6 cellular contexts compared by ENCODE assay signal in genomic region chr4:2221378-2221777, GRCh38. TPM values are rescaled to one million over a fixed set of nuclear protein-coding genes. Genes with fewer than 3 reads are reported as not detected.
DNase-seq lines count a peak whose midpoint lies in the region; ATAC-seq, FAIRE-seq and TF ChIP-seq lines count a peak whose summit lies in the region.
"Not testable (repeated sequence)": the region's sequence is repeated elsewhere in the genome, so short reads cannot be mapped to it uniquely, and the experiment has no call there.

No MANE protein-coding gene starts in this region.

- H3K27ac ChIP-seq in H9 (ENCODE audit: insufficient read length, low read depth, low read length) (peak overlapping the region; percentile 76), HUES64 (ENCODE audit: low read depth, low read length) (peak overlapping the region; percentile 58)
- not testable (repeated sequence) for H3K27ac ChIP-seq in H1 (ENCODE audit: low read depth, low read length); iPS DF 6.9 (ENCODE audit: low read length); HepG2 (ENCODE audit: extremely low read length, insufficient read depth, low read length)

- H2BK12ac ChIP-seq in H9 (ENCODE audit: insufficient read length, low read depth, low read length) = not testable (repeated sequence)
- H2BK12ac ChIP-seq in H1 (ENCODE audit: low read depth, low read length) = peak overlapping the region; percentile 86; the same call in 1 of the 2 replicates

- H3K36me3 ChIP-seq in HUES64 (ENCODE audit: insufficient read depth, low read length); H1 (ENCODE audit: control insufficient read depth in 2 of 4, insufficient read depth in 4 of 4, low read length in 3 of 4); iPS DF 6.9 (ENCODE audit: control insufficient read depth, insufficient read depth, low read length); HepG2 (replicated peaks in 1 of 2; ENCODE audit: control insufficient read depth in 1 of 2, insufficient read depth in 2 of 2, low read length in 2 of 2): not testable (repeated sequence)

- H2AK5ac ChIP-seq in H9 (ENCODE audit: insufficient read length, low read length); H1 (ENCODE audit: low read depth, low read length): not testable (repeated sequence)

- not testable (repeated sequence) for H3K9me3 ChIP-seq in H9 (ENCODE audit: control insufficient read depth, low read depth, low read length); HUES64 (ENCODE audit: insufficient read depth, low read depth, low read length); H1 (ENCODE audit: insufficient read depth in 2 of 2, low read depth in 1 of 2, low read length in 1 of 2); iPS DF 6.9 (ENCODE audit: control insufficient read depth, insufficient read depth, low read length); HepG2 (ENCODE audit: low read length)

- not testable (repeated sequence) for H4K5ac ChIP-seq in H9 (ENCODE audit: insufficient read length, low read depth, low read length); H1 (ENCODE audit: insufficient read length, low read depth, low read length)

- not testable (repeated sequence) for H4K20me1 ChIP-seq in H9 (ENCODE audit: control insufficient read depth, insufficient read depth, insufficient read length); H1 (replicated peaks in 1 of 2; ENCODE audit: control insufficient read depth in 1 of 2, insufficient read depth in 2 of 2, low read length in 2 of 2); HepG2 (ENCODE audit: insufficient read depth, low read length)

- WGBS in H9 (ENCODE audit: extremely low coverage, insufficient read length, low lambda C conversion rate) = no CpG with 5 or more reads among the region's 4 CpGs
- 38% methylated on average over 4 of the region's 4 CpGs for WGBS in HUES64
- 16% methylated on average over 4 of the region's 4 CpGs; no CpG with 5 or more reads in 1 of the 2 experiments for WGBS in H1 (ENCODE audit: extremely low coverage in 1 of 2, insufficient coverage in 1 of 2, insufficient read length in 1 of 2, insufficient replicate concordance in 2 of 2, low coverage in 1 of 2, low lambda C conversion rate in 2 of 2, missing lambda C conversion rate in 1 of 2), 2 experiments
- WGBS in iPS DF 6.9 (ENCODE audit: insufficient coverage, insufficient read length) = no CpG with 5 or more reads among the region's 4 CpGs
- WGBS in HepG2 (ENCODE audit: low lambda C conversion rate) = 35% methylated on average over 4 of the region's 4 CpGs

- not testable (repeated sequence) for H3K9me3 Mint-ChIP-seq in H9

- peak overlapping the region in 1 of 3 experiments; percentile 98; a peak in 3 of 7 replicates for H3K27ac Mint-ChIP-seq in H9

- in situ Hi-C loops in HepG2 (cut with HindIII; ENCODE audit: extremely low pct_ligation_motif_present, low pct_unique_long_range_greater_than_20kb) = not testable (repeated sequence)

- not testable (repeated sequence) for H2BK20ac ChIP-seq in H9 (ENCODE audit: low read depth, low read length, poor library complexity, severe bottlenecking)
- H2BK20ac ChIP-seq in H1 (ENCODE audit: low read length) = 0 out of 2 replicates have a peak overlapping the region, but pooled peaks have one; percentile 83

- peak overlapping the region; percentile 49 for H3K18ac ChIP-seq in H9 (ENCODE audit: insufficient read length, low read depth, low read length)
- not testable (repeated sequence) for H3K18ac ChIP-seq in H1 (ENCODE audit: extremely low read depth, low read length)

- intact Hi-C loops in HepG2 (cut with micrococcal nuclease; ENCODE audit: unreplicated experiment) = not testable (repeated sequence)

- peak overlapping the region; percentile 37 for H3K4me2 ChIP-seq in H9 (ENCODE audit: insufficient read depth, insufficient read length, low read length)
- peak overlapping the region; percentile 34 for H3K4me2 ChIP-seq in H1 (ENCODE audit: insufficient read depth in 1 of 2, low read depth in 2 of 2, low read length in 2 of 2)
- H3K4me2 ChIP-seq in HepG2 (ENCODE audit: low read depth, low read length) = not testable (repeated sequence)

- BruUV-seq in HepG2 (replicated peaks; lab: Mats Ljungman, UMichigan) = not testable (repeated sequence)

- not testable (repeated sequence) for H3K27me3 ChIP-seq in H9 (ENCODE audit: insufficient read depth, low read length); HUES64 (ENCODE audit: insufficient read depth, low read length); H1 (replicated peaks in 1 of 4; ENCODE audit: control insufficient read depth in 3 of 4, extremely low read depth in 1 of 4, insufficient read depth in 3 of 4, low read length in 3 of 4); iPS DF 6.9 (ENCODE audit: control insufficient read depth, insufficient read depth, low read length); HepG2 (ENCODE audit: control insufficient read depth in 1 of 2, insufficient read depth in 2 of 2, low read length in 2 of 2)

- not testable (repeated sequence) for H2AFZ ChIP-seq in H9 (ENCODE audit: low read length); H1 (ENCODE audit: low read length); HepG2 (ENCODE audit: low read length)

- DNase-seq in DMS53 (lab: John Stamatoyannopoulos, UW) (peak; percentile 44), H9 (peak; percentile 71), iPS DF 6.9 (ENCODE audit: low read depth, low spot score) (peak; percentile 35), HepG2 (ENCODE audit: low spot score) (peak; percentile 9)
- DNase-seq in H1 (ENCODE audit: low read depth in 1 of 2, low spot score in 2 of 2) = not testable (repeated sequence)

- not testable (repeated sequence) for H4K91ac ChIP-seq in H9 (ENCODE audit: insufficient read length, low read depth, low read length)
- H4K91ac ChIP-seq in H1 (replicated peaks; ENCODE audit: insufficient read length, low read length) = peak overlapping the region; percentile 52

- TF ChIP-seq RAD21 in H1 (IDR thresholded peaks at IDR 0.05 in 1 of 2, conservative IDR thresholded peaks at IDR 0.05 in 1 of 2; ENCODE audit: low read depth in 2 of 2, low read length in 2 of 2); HepG2 (CRISPR knock-in tag; IDR thresholded peaks at IDR 0.05): not testable (repeated sequence)

- H3K14ac ChIP-seq in H9 (ENCODE audit: insufficient read depth, low read length); H1 (ENCODE audit: insufficient read length): not testable (repeated sequence)

- H2BK5ac ChIP-seq in H9 (ENCODE audit: insufficient read length, low read length) = not testable (repeated sequence)
- peak overlapping the region; percentile 86; the same call in 1 of the 2 replicates for H2BK5ac ChIP-seq in H1 (ENCODE audit: low read depth, low read length)

- H2BK120ac ChIP-seq in H9 (ENCODE audit: low read depth, low read length, poor library complexity, severe bottlenecking); H1 (replicated peaks; ENCODE audit: low read depth, low read length): not testable (repeated sequence)

- TF ChIP-seq CTCF in H9 (conservative IDR thresholded peaks at IDR 0.05); H1 (IDR thresholded peaks at IDR 0.05; ENCODE audit: control extremely low read depth in 1 of 3, insufficient read depth in 1 of 3, low read depth in 1 of 3, low read length in 3 of 3); HepG2 (CRISPR knock-in tag; IDR thresholded peaks at IDR 0.05): not testable (repeated sequence)

- CTCF ChIA-PET in H1 (lab: Charles Lee; ENCODE audit: partially characterized antibody) = interaction anchor here (0.9 to 4.0 kb wide), 19 partner anchors 12 to 302 kb away, joined by 3 to 69 read pairs (median 8); partner anchors contain the start of genes HAUS3, MXD4 and POLN
- CTCF ChIA-PET in HepG2 (lab: Yijun Ruan, JAX; ENCODE audit: low intra/inter-chr PET ratio, low total read pairs) = not testable (repeated sequence)

- not testable (repeated sequence) for TF ChIP-seq EP300 in H1 (IDR thresholded peaks at IDR 0.05; ENCODE audit: borderline replicate concordance in 1 of 2, low read depth in 2 of 2, low read length in 2 of 2); HepG2 (IDR thresholded peaks at IDR 0.05; ENCODE audit: low read depth in 2 of 2, low read length in 2 of 2); HepG2 (CRISPR knock-in tag; IDR thresholded peaks at IDR 0.05; ENCODE audit: borderline replicate concordance)

- H3K27me3 Mint-ChIP-seq in H9 (ENCODE audit: low read depth) = not testable (repeated sequence)

- H3K9ac ChIP-seq in H9 (ENCODE audit: extremely low read depth, insufficient read length, low read length); H1 (replicated peaks in 1 of 4; ENCODE audit: extremely low read depth in 1 of 4, low read depth in 3 of 4, low read length in 3 of 4); HepG2 (ENCODE audit: insufficient read depth, low read depth, low read length): not testable (repeated sequence)
- peak overlapping the region; percentile 39 for H3K9ac ChIP-seq in HUES64 (ENCODE audit: low read depth, low read length)

- not testable (repeated sequence) for TF ChIP-seq POLR2A in H1 (IDR thresholded peaks at IDR 0.05; ENCODE audit: control extremely low read depth in 1 of 2, low read depth in 2 of 2, low read length in 2 of 2); HepG2 (IDR thresholded peaks at IDR 0.05; ENCODE audit: insufficient read depth in 1 of 2, low read depth in 2 of 2, low read length in 2 of 2)

- not testable (repeated sequence) for FAIRE-seq in H1 (lab: Jason Lieb, UNC); HepG2 (lab: Jason Lieb, UNC)

- not testable (repeated sequence) for H3K4ac ChIP-seq in H9 (ENCODE audit: low read depth, low read length); H1 (replicated peaks; ENCODE audit: insufficient read length, low read depth, low read length)

- not testable (repeated sequence) for H3K23ac ChIP-seq in H9 (ENCODE audit: insufficient read length, low read depth, low read length); H1 (ENCODE audit: insufficient read length)

- H3T11ph ChIP-seq in H9 (ENCODE audit: low read length) = not testable (repeated sequence)

- not testable (repeated sequence) for H3K79me1 ChIP-seq in H9 (ENCODE audit: insufficient read depth, low read depth, low read length, poor library complexity, severe bottlenecking); H1 (ENCODE audit: low read depth, low read length)

- H3K4me1 Mint-ChIP-seq in H9 = peaks cover 40% of the 10 kb centered on the region in 2 experiments

- not testable (repeated sequence) for H3K79me2 ChIP-seq in H9 (ENCODE audit: insufficient read depth, low read length); H1 (ENCODE audit: control insufficient read depth in 1 of 2, insufficient read depth in 2 of 2, low read length in 2 of 2); HepG2 (ENCODE audit: insufficient read depth, low read length)

- H3K4me3 ChIP-seq in HUES64 (ENCODE audit: low read length); H1 (ENCODE audit: extremely low read depth in 1 of 4, insufficient read depth in 2 of 4, low read depth in 3 of 4, low read length in 4 of 4); iPS DF 6.9 (ENCODE audit: low read length); HepG2 (replicated peaks in 1 of 3; ENCODE audit: insufficient read depth in 1 of 3, low read depth in 2 of 3, low read length in 3 of 3): not testable (repeated sequence)

- POLR2A ChIA-PET in H1 (lab: Charles Lee; ENCODE audit: partially characterized antibody); HepG2 (lab: Yijun Ruan, JAX): not testable (repeated sequence)

- H3K4me3 Mint-ChIP-seq in H9 = peak overlapping the region; percentile 34 to 59

- ATAC-seq in HepG2 = not testable (repeated sequence)

- not testable (repeated sequence) for H4K8ac ChIP-seq in H9 (replicated peaks; ENCODE audit: insufficient read length, low read depth, low read length)
- H4K8ac ChIP-seq in H1 (ENCODE audit: extremely low read depth, insufficient read depth, low read length) = peak overlapping the region; percentile 58; the same call in 1 of the 2 replicates

- not testable (repeated sequence) for H2BK15ac ChIP-seq in H9 (ENCODE audit: low read depth, low read length); H1 (ENCODE audit: low read length)

- peaks cover 17% of the 10 kb centered on the region for H3K4me1 ChIP-seq in H9 (ENCODE audit: insufficient read depth, low read length)
- H3K4me1 ChIP-seq in HUES64 (ENCODE audit: insufficient read depth, low read length) = peaks cover 31% of the 10 kb centered on the region
- peaks cover 6 to 29% (median 14%) of the 10 kb centered on the region in 4 experiments; a peak in 6 of 7 replicates for H3K4me1 ChIP-seq in H1 (replicated peaks in 1 of 4; ENCODE audit: control insufficient read depth in 3 of 4, insufficient read depth in 4 of 4, low read length in 3 of 4)
- H3K4me1 ChIP-seq in iPS DF 6.9 (ENCODE audit: control insufficient read depth, insufficient read depth, low read length) = peaks cover 16% of the 10 kb centered on the region; the same call in 1 of the 2 replicates
- H3K4me1 ChIP-seq in HepG2 (ENCODE audit: insufficient read depth, low read length) = not testable (repeated sequence)

- H3K23me2 ChIP-seq in H9 (ENCODE audit: insufficient read length, low read depth, low read length, poor library complexity, severe bottlenecking); H1 (ENCODE audit: low read depth, low read length): not testable (repeated sequence)

- H3K56ac ChIP-seq in H9 (ENCODE audit: insufficient read length, low read depth, low read length); H1 (replicated peaks; ENCODE audit: insufficient read length, low read depth, low read length): not testable (repeated sequence)

- not testable (repeated sequence) for H3K36me3 Mint-ChIP-seq in H9 (ENCODE audit: insufficient read depth in 1 of 3, low read depth in 3 of 3)

RNA-seq across cellular contexts. Expression of gene HAUS3, which starts 20.5 kb away (rescaled TPM):
- total RNA-seq in H9 (2021) (18.0 and 19.1 TPM in 2 replicates), HepG2 (2016; rRNA removed; fragmentation: Illumina TruSeq; extraction: Trizol) (12.6 and 16.3 TPM in 2 replicates)
- 13.8 TPM for polyA plus RNA-seq in HUES64 (2013, experiment 1 of 2)
- polyA plus RNA-seq in HUES64 (2013, experiment 2 of 2) = 13.1 TPM
- 14.6 and 14.8 TPM in 2 replicates for total RNA-seq in H1 (2021; fragmentation: NEBNext Ultra II Directional; extraction: Animal tissue kit (Norgen Biotek cat#: 25700))
- polyA plus RNA-seq in H1 (2011; rRNA removed) (3.2 and 5.1 TPM in 2 replicates), HepG2 (2011; rRNA removed) (3.3 and 3.9 TPM in 2 replicates)
- polyA plus RNA-seq in H1 (2011; cell fraction: cytosol; rRNA removed) = 6.5 TPM
- 3.7 TPM for polyA plus RNA-seq in H1 (2011; cell fraction: nucleus; rRNA removed)
- polyA plus RNA-seq in H1 (2012, experiment 1 of 2) = 4.4 to 10.4 TPM (median 5.5 TPM) in 4 replicates
- polyA plus RNA-seq in H1 (2012, experiment 2 of 2) = 1.2 TPM
- 10.3 TPM for polyA plus RNA-seq in H1 (2013, experiment 1 of 2)
- 10.4 TPM for polyA plus RNA-seq in H1 (2013, experiment 2 of 2)
- 1.6 and 2.3 TPM in 2 replicates for polyA minus RNA-seq in H1 (2011; rRNA and poly(A)+ RNA removed)
- 4.0 TPM for polyA minus RNA-seq in H1 (2011; cell fraction: cytosol; rRNA and poly(A)+ RNA removed)
- polyA minus RNA-seq in H1 (2011; cell fraction: nucleus; rRNA and poly(A)+ RNA removed) = 5.1 TPM
- 0.71 TPM in 2 replicates for total RNA-seq in HepG2 (2016; cell fraction: cytosol; rRNA removed; fragmentation: Illumina TruSeq; extraction: Trizol; ENCODE audit: low read depth)
- 12.9 and 15.5 TPM in 2 replicates for total RNA-seq in HepG2 (2016; cell fraction: insoluble cytoplasmic fraction; rRNA removed; fragmentation: Illumina TruSeq; extraction: Trizol)
- total RNA-seq in HepG2 (2016; cell fraction: membrane; rRNA removed; fragmentation: Illumina TruSeq; extraction: Trizol) = 3.8 and 4.0 TPM in 2 replicates
- 10.8 and 13.7 TPM in 2 replicates for total RNA-seq in HepG2 (2016; cell fraction: nucleus; rRNA removed; fragmentation: Illumina TruSeq; extraction: Trizol)
- polyA plus RNA-seq in HepG2 (2011; cell fraction: cytosol; rRNA removed) = 1.8 and 1.9 TPM in 2 replicates
- polyA plus RNA-seq in HepG2 (2011; cell fraction: nucleus; rRNA removed) = 4.8 and 5.1 TPM in 2 replicates
- 5.4 and 6.4 TPM in 2 replicates for polyA plus RNA-seq in HepG2 (2012)
- polyA plus RNA-seq in HepG2 (2016; cell fraction: cytosol; fragmentation: Illumina TruSeq; extraction: Trizol; ENCODE audit: low read depth) = 0.45 and 0.70 TPM in 2 replicates
- polyA plus RNA-seq in HepG2 (2016; cell fraction: insoluble cytoplasmic fraction; fragmentation: Illumina TruSeq; extraction: Trizol; ENCODE audit: low read depth) = 12.2 and 12.5 TPM in 2 replicates
- polyA plus RNA-seq in HepG2 (2016; cell fraction: membrane; fragmentation: Illumina TruSeq; extraction: Trizol; ENCODE audit: low read depth) = 1.8 TPM in 2 replicates
- 26.7 and 27.4 TPM in 2 replicates for polyA plus RNA-seq in HepG2 (2016; cell fraction: nucleus; fragmentation: Illumina TruSeq; extraction: Trizol; ENCODE audit: insufficient read depth, low read depth)
- polyA minus RNA-seq in HepG2 (2011; rRNA and poly(A)+ RNA removed; ENCODE audit: low replicate concordance) = 1.8 and 2.1 TPM in 2 replicates
- 2.2 and 3.3 TPM in 2 replicates for polyA minus RNA-seq in HepG2 (2011; cell fraction: cytosol; rRNA and poly(A)+ RNA removed)
- polyA minus RNA-seq in HepG2 (2011; cell fraction: nucleus; rRNA and poly(A)+ RNA removed) = 5.8 and 6.0 TPM in 2 replicates

RNA-seq across cellular contexts. Expression of gene POLN, which starts 20.5 kb away (rescaled TPM):
- total RNA-seq in H9 (2021) (0.74 and 1.5 TPM in 2 replicates), HepG2 (2016; rRNA removed; fragmentation: Illumina TruSeq; extraction: Trizol) (0.60 and 0.93 TPM in 2 replicates)
- 0.90 TPM for polyA plus RNA-seq in HUES64 (2013, experiment 1 of 2)
- polyA plus RNA-seq in HUES64 (2013, experiment 2 of 2) = 0.76 TPM
- total RNA-seq in H1 (2021; fragmentation: NEBNext Ultra II Directional; extraction: Animal tissue kit (Norgen Biotek cat#: 25700)) = 1.5 and 4.2 TPM in 2 replicates
- polyA plus RNA-seq in H1 (2011; rRNA removed) (0.82 and 0.98 TPM in 2 replicates), HepG2 (2011; rRNA removed) (1.2 and 1.5 TPM in 2 replicates)
- 1.3 TPM for polyA plus RNA-seq in H1 (2011; cell fraction: cytosol; rRNA removed)
- 1.5 TPM for polyA plus RNA-seq in H1 (2011; cell fraction: nucleus; rRNA removed)
- 0.94 to 1.2 TPM (median 1.1 TPM) in 4 replicates for polyA plus RNA-seq in H1 (2012, experiment 1 of 2)
- 0.05 TPM for polyA plus RNA-seq in H1 (2012, experiment 2 of 2)
- 1.8 TPM for polyA plus RNA-seq in H1 (2013, experiment 1 of 2)
- 2.3 TPM for polyA plus RNA-seq in H1 (2013, experiment 2 of 2)
- 1.3 and 2.1 TPM in 2 replicates for polyA minus RNA-seq in H1 (2011; rRNA and poly(A)+ RNA removed)
- polyA minus RNA-seq in H1 (2011; cell fraction: cytosol; rRNA and poly(A)+ RNA removed) = not detected
- polyA minus RNA-seq in H1 (2011; cell fraction: nucleus; rRNA and poly(A)+ RNA removed) = 4.2 TPM
- 2.3 and 2.5 TPM in 2 replicates for total RNA-seq in HepG2 (2016; cell fraction: cytosol; rRNA removed; fragmentation: Illumina TruSeq; extraction: Trizol; ENCODE audit: low read depth)
- 0.68 and 1.1 TPM in 2 replicates for total RNA-seq in HepG2 (2016; cell fraction: insoluble cytoplasmic fraction; rRNA removed; fragmentation: Illumina TruSeq; extraction: Trizol)
- total RNA-seq in HepG2 (2016; cell fraction: membrane; rRNA removed; fragmentation: Illumina TruSeq; extraction: Trizol) = 1.6 and 1.9 TPM in 2 replicates
- total RNA-seq in HepG2 (2016; cell fraction: nucleus; rRNA removed; fragmentation: Illumina TruSeq; extraction: Trizol) = 1.1 and 1.5 TPM in 2 replicates
- polyA plus RNA-seq in HepG2 (2011; cell fraction: cytosol; rRNA removed) = 0.81 and 3.7 TPM in 2 replicates
- polyA plus RNA-seq in HepG2 (2011; cell fraction: nucleus; rRNA removed) = 2.7 and 3.7 TPM in 2 replicates
- polyA plus RNA-seq in HepG2 (2012) = 0.39 and 0.48 TPM in 2 replicates
- polyA plus RNA-seq in HepG2 (2016; cell fraction: cytosol; fragmentation: Illumina TruSeq; extraction: Trizol; ENCODE audit: low read depth) = 1.0 and 1.4 TPM in 2 replicates
- polyA plus RNA-seq in HepG2 (2016; cell fraction: insoluble cytoplasmic fraction; fragmentation: Illumina TruSeq; extraction: Trizol; ENCODE audit: low read depth) = 0.57 and 1.2 TPM in 2 replicates
- polyA plus RNA-seq in HepG2 (2016; cell fraction: membrane; fragmentation: Illumina TruSeq; extraction: Trizol; ENCODE audit: low read depth) = 0.90 and 1.4 TPM in 2 replicates
- 0.88 and 2.2 TPM in 2 replicates for polyA plus RNA-seq in HepG2 (2016; cell fraction: nucleus; fragmentation: Illumina TruSeq; extraction: Trizol; ENCODE audit: insufficient read depth, low read depth)
- 0.44 and 0.96 TPM in 2 replicates for polyA minus RNA-seq in HepG2 (2011; rRNA and poly(A)+ RNA removed; ENCODE audit: low replicate concordance)
- polyA minus RNA-seq in HepG2 (2011; cell fraction: cytosol; rRNA and poly(A)+ RNA removed) = 1.2 and 1.3 TPM in 2 replicates
- polyA minus RNA-seq in HepG2 (2011; cell fraction: nucleus; rRNA and poly(A)+ RNA removed) = 0.75 and 1.2 TPM in 2 replicates

RNA-seq across cellular contexts. Expression of gene MXD4, which starts 40.5 kb away (rescaled TPM):
- total RNA-seq in H9 (2021) (24.1 and 25.4 TPM in 2 replicates), HepG2 (2016; rRNA removed; fragmentation: Illumina TruSeq; extraction: Trizol) (19.6 and 31.3 TPM in 2 replicates)
- polyA plus RNA-seq in HUES64 (2013, experiment 1 of 2) = 15.4 TPM
- 19.7 TPM for polyA plus RNA-seq in HUES64 (2013, experiment 2 of 2)
- 20.8 and 24.6 TPM in 2 replicates for total RNA-seq in H1 (2021; fragmentation: NEBNext Ultra II Directional; extraction: Animal tissue kit (Norgen Biotek cat#: 25700))
- polyA plus RNA-seq in H1 (2011; rRNA removed) (18.0 and 24.1 TPM in 2 replicates), HepG2 (2011; rRNA removed) (29.0 and 35.5 TPM in 2 replicates)
- 17.9 TPM for polyA plus RNA-seq in H1 (2011; cell fraction: cytosol; rRNA removed)
- polyA plus RNA-seq in H1 (2011; cell fraction: nucleus; rRNA removed) = 40.1 TPM
- polyA plus RNA-seq in H1 (2012, experiment 1 of 2) = 14.9 to 16.5 TPM (median 15.7 TPM) in 4 replicates
- 16.5 TPM for polyA plus RNA-seq in H1 (2012, experiment 2 of 2)
- 13.4 TPM for polyA plus RNA-seq in H1 (2013, experiment 1 of 2)
- 14.2 TPM for polyA plus RNA-seq in H1 (2013, experiment 2 of 2)
- 12.7 and 13.1 TPM in 2 replicates for polyA minus RNA-seq in H1 (2011; rRNA and poly(A)+ RNA removed)
- 13.5 TPM for polyA minus RNA-seq in H1 (2011; cell fraction: cytosol; rRNA and poly(A)+ RNA removed)
- polyA minus RNA-seq in H1 (2011; cell fraction: nucleus; rRNA and poly(A)+ RNA removed) = 15.7 TPM
- 36.9 and 47.9 TPM in 2 replicates for total RNA-seq in HepG2 (2016; cell fraction: cytosol; rRNA removed; fragmentation: Illumina TruSeq; extraction: Trizol; ENCODE audit: low read depth)
- total RNA-seq in HepG2 (2016; cell fraction: insoluble cytoplasmic fraction; rRNA removed; fragmentation: Illumina TruSeq; extraction: Trizol) = 17.4 and 29.0 TPM in 2 replicates
- 44.7 and 51.6 TPM in 2 replicates for total RNA-seq in HepG2 (2016; cell fraction: membrane; rRNA removed; fragmentation: Illumina TruSeq; extraction: Trizol)
- total RNA-seq in HepG2 (2016; cell fraction: nucleus; rRNA removed; fragmentation: Illumina TruSeq; extraction: Trizol) = 17.8 and 19.3 TPM in 2 replicates
- 18.8 and 32.8 TPM in 2 replicates for polyA plus RNA-seq in HepG2 (2011; cell fraction: cytosol; rRNA removed)
- 55.8 and 75.6 TPM in 2 replicates for polyA plus RNA-seq in HepG2 (2011; cell fraction: nucleus; rRNA removed)
- polyA plus RNA-seq in HepG2 (2012) = 13.3 and 19.0 TPM in 2 replicates
- polyA plus RNA-seq in HepG2 (2016; cell fraction: cytosol; fragmentation: Illumina TruSeq; extraction: Trizol; ENCODE audit: low read depth) = 75.4 and 78.8 TPM in 2 replicates
- polyA plus RNA-seq in HepG2 (2016; cell fraction: insoluble cytoplasmic fraction; fragmentation: Illumina TruSeq; extraction: Trizol; ENCODE audit: low read depth) = 24.7 and 25.4 TPM in 2 replicates
- 58.0 and 61.9 TPM in 2 replicates for polyA plus RNA-seq in HepG2 (2016; cell fraction: membrane; fragmentation: Illumina TruSeq; extraction: Trizol; ENCODE audit: low read depth)
- 40.4 and 42.9 TPM in 2 replicates for polyA plus RNA-seq in HepG2 (2016; cell fraction: nucleus; fragmentation: Illumina TruSeq; extraction: Trizol; ENCODE audit: insufficient read depth, low read depth)
- 56.0 and 71.8 TPM in 2 replicates for polyA minus RNA-seq in HepG2 (2011; rRNA and poly(A)+ RNA removed; ENCODE audit: low replicate concordance)
- polyA minus RNA-seq in HepG2 (2011; cell fraction: cytosol; rRNA and poly(A)+ RNA removed) = 16.4 and 18.3 TPM in 2 replicates
- polyA minus RNA-seq in HepG2 (2011; cell fraction: nucleus; rRNA and poly(A)+ RNA removed) = 38.0 and 41.2 TPM in 2 replicates
